Comparison of ENCODE assay signal across 15 cellular contexts in the genomic region with DNA sequence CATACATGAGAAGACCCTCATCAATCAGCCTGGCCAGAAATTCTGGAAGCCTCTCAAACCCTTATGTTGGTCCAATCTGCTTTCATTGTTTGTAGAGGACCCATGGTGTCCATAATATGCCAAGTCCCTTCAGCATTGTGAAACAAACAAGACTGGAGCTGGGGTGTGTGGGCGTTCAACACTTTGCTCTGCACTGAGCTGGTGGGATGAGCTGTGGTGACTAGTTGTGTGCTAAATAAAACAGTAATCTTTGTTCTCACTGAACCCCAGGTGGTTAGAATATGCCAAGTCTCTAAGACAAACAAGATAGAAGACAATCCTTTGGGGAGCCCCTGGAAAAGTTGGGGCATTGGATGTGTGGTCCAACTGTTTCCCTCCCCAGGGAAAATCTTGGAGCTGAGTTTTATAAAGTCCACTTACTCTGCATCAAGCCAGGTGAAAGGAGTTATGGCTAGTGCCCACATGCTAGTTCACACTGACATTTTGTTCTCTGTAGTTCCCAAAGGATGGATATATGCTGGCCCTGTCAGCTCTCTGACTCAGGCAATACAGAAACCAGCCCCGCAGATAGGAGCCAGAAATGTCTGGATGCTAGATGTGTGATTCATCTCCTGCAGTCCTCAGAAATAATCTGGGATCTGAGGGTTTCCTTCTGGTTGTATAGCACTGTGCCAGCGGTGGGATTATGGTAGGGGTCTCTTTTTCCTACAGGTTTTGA.
A peak's percentile ranks its signal among the peaks of the same experiment; 100 is the strongest.
DNase-seq lines count a peak whose midpoint lies in the region; ATAC-seq and TF ChIP-seq lines count a peak whose summit lies in the region.
"Had no signal": no experiment of that assay in that cellular context is flagged by ENCODE, and none has a peak within 500 bp of the region (broad histone marks: within the 10 kb centered on the region; RNA-seq: fewer than 3 reads in every experiment).

No MANE protein-coding gene starts in this region.

- H4K8ac ChIP-seq in neuronal stem cell (ENCODE audit: low read depth, low read length), result no peak overlapping the region

- DNase-seq in GM04504 (ENCODE audit: low read depth) (peak; percentile 44), RWPE2 (ENCODE audit: low spot score) (no peak), fibroblast of lung (ENCODE audit: low read depth in 2 of 2) (peak; percentile 67 to 87), osteoblast (ENCODE audit: insufficient read length, low spot score, missing footprints) (peak; percentile 80), BE2C (no peak), T-helper 17 cell (no peak), neuronal stem cell (ENCODE audit: low spot score) (no peak)
- DNase-seq: activated CD4-positive, alpha-beta memory T cell treated with anti-CD3 and anti-CD28 coated beads for 36 hours; activated T-cell treated with anti-CD3 and anti-CD28 coated beads, Interleukin-2, amount 50 U/mL, for 48 hours; C1 segment of cervical spinal cord; hippocampal formation; kidney glomerular epithelial cell; ovary; SW 1271 had no signal

- H3K18ac ChIP-seq in neuronal stem cell (ENCODE audit: low read length), result no peak overlapping the region

- no peak overlapping the region for H3K23ac ChIP-seq in neuronal stem cell (ENCODE audit: low read depth, low read length, poor library complexity)

- H2AK5ac ChIP-seq in neuronal stem cell (ENCODE audit: low read depth, low read length), result no peak overlapping the region

- no peak overlapping the region for H2BK15ac ChIP-seq in neuronal stem cell (ENCODE audit: low read length)

- H4K91ac ChIP-seq in neuronal stem cell (ENCODE audit: low read depth, low read length, poor library complexity), result no peak overlapping the region

- H3K27me3 Mint-ChIP-seq in T-helper 17 cell, result peaks cover 6% of the 10 kb centered on the region
- H3K27me3 Mint-ChIP-seq: activated CD4-positive, alpha-beta memory T cell treated with anti-CD3 and anti-CD28 coated beads for 36 hours had no signal

- H3K4me3 ChIP-seq in RWPE2 (ENCODE audit: severe bottlenecking) (no peak overlapping the region), fibroblast of lung (replicated peaks in 1 of 4; ENCODE audit: control extremely low read depth in 1 of 4, insufficient read depth in 1 of 4, low read depth in 3 of 4, low read length in 4 of 4) (no peak overlapping the region), osteoblast (ENCODE audit: insufficient read depth, low read length) (peak overlapping the region; percentile 14), BE2C (ENCODE audit: low read depth, low read length) (no peak overlapping the region), neuronal stem cell (ENCODE audit: low read length in 2 of 2) (no peak overlapping the region)
- H3K4me3 ChIP-seq: ovary had no signal

- no peak overlapping the region for H2BK5ac ChIP-seq in neuronal stem cell (ENCODE audit: low read length)

- H2BK120ac ChIP-seq in neuronal stem cell (ENCODE audit: low read depth, low read length), result no peak overlapping the region

- no peak overlapping the region for H3K27ac ChIP-seq in RWPE2 (ENCODE audit: poor library complexity, severe bottlenecking)
- no peak overlapping the region for H3K27ac ChIP-seq in fibroblast of lung (ENCODE audit: insufficient read depth, low read length)
- H3K27ac ChIP-seq in osteoblast (ENCODE audit: low read depth, low read length), result peak overlapping the region; percentile 65
- H3K27ac ChIP-seq in neuronal stem cell (replicated peaks; ENCODE audit: low read length), result no peak overlapping the region
- H3K27ac ChIP-seq: ovary had no signal

- no peaks in the 10 kb centered on the region for H4K20me1 ChIP-seq in fibroblast of lung (ENCODE audit: control insufficient read depth, extremely low read depth, insufficient read depth, low read length)
- H4K20me1 ChIP-seq in osteoblast (ENCODE audit: insufficient read depth, low read length), result no peaks in the 10 kb centered on the region

- H2AFZ ChIP-seq in fibroblast of lung (ENCODE audit: low read length), result peak overlapping the region; percentile 11
- peak overlapping the region; percentile 27 for H2AFZ ChIP-seq in osteoblast (ENCODE audit: low read length)
- H2AFZ ChIP-seq in neuronal stem cell (ENCODE audit: low read length), result no peak overlapping the region

- H3K4me2 ChIP-seq in fibroblast of lung (ENCODE audit: extremely low read depth, insufficient read depth, low read length) (peak overlapping the region; percentile 26), osteoblast (ENCODE audit: insufficient read depth, low read length) (peak overlapping the region; percentile 19), neuronal stem cell (ENCODE audit: insufficient read depth, low read length, poor library complexity, severe bottlenecking) (no peak overlapping the region)

- no peaks in the 10 kb centered on the region for H3K4me1 Mint-ChIP-seq in T-helper 17 cell

- H3K79me1 ChIP-seq in neuronal stem cell (ENCODE audit: low read depth, low read length), result no peaks in the 10 kb centered on the region

- H3K9me3 ChIP-seq in RWPE2 (ENCODE audit: severe bottlenecking) (no peaks in the 10 kb centered on the region), fibroblast of lung (ENCODE audit: control insufficient read depth, insufficient read depth, low read depth, low read length) (no peaks in the 10 kb centered on the region), osteoblast (ENCODE audit: low read depth, low read length) (no peaks in the 10 kb centered on the region), BE2C (no peaks in the 10 kb centered on the region), T-helper 17 cell (ENCODE audit: control insufficient read depth, low read length, poor library complexity, severe bottlenecking) (no peaks in the 10 kb centered on the region), neuronal stem cell (replicated peaks in 1 of 2; ENCODE audit: control insufficient read depth in 2 of 2, insufficient read depth in 1 of 2, low read depth in 1 of 2, low read length in 2 of 2) (no peaks in the 10 kb centered on the region)
- H3K9me3 ChIP-seq: ovary had no signal

- no peak overlapping the region for H3K9ac ChIP-seq in fibroblast of lung (ENCODE audit: insufficient read depth, low read length)
- H3K9ac ChIP-seq in neuronal stem cell (ENCODE audit: low read depth, low read length, poor library complexity), result no peak overlapping the region

- H3K4me1 ChIP-seq in RWPE2 (ENCODE audit: insufficient read depth, poor library complexity, severe bottlenecking) (peaks cover 8% of the 10 kb centered on the region), fibroblast of lung (ENCODE audit: control insufficient read depth, extremely low read depth, insufficient read depth, low read length) (peaks cover 3% of the 10 kb centered on the region), osteoblast (ENCODE audit: insufficient read depth, low read length) (peaks cover 22% of the 10 kb centered on the region), BE2C (no peaks in the 10 kb centered on the region), neuronal stem cell (ENCODE audit: control insufficient read depth in 2 of 2, insufficient read depth in 1 of 2, low read depth in 1 of 2, low read length in 2 of 2) (no peaks in the 10 kb centered on the region)

- ATAC-seq in RWPE2 (ENCODE audit: low read depth) (peak; percentile 52; the same call in 1 of the 3 replicates), T-helper 17 cell (no peak), GM21528 (IDR thresholded peaks at IDR 0.05; ENCODE audit: low FRiP score, unreplicated experiment) (no peak)

- no peak overlapping the region for H3K27ac Mint-ChIP-seq in T-helper 17 cell
- H3K27ac Mint-ChIP-seq: activated CD4-positive, alpha-beta memory T cell treated with anti-CD3 and anti-CD28 coated beads for 36 hours had no signal

- no peak overlapping the region for H2BK12ac ChIP-seq in neuronal stem cell (ENCODE audit: low read length)

- TF ChIP-seq CTCF in RWPE2 (IDR thresholded peaks at IDR 0.05; ENCODE audit: poor library complexity, severe bottlenecking) (no peak), fibroblast of lung (conservative IDR thresholded peaks at IDR 0.05 in 1 of 2, IDR thresholded peaks at IDR 0.05 in 1 of 2; ENCODE audit: low read depth in 1 of 2, low read length in 2 of 2) (no peak), osteoblast (IDR thresholded peaks at IDR 0.05; ENCODE audit: extremely low read depth, low read depth, low read length) (no peak), BE2C (IDR thresholded peaks at IDR 0.05; ENCODE audit: low read depth, low read length) (no peak)

- H3K27me3 ChIP-seq in RWPE2 (ENCODE audit: insufficient read depth, poor library complexity, severe bottlenecking), result no peaks in the 10 kb centered on the region
- no peaks in the 10 kb centered on the region for H3K27me3 ChIP-seq in fibroblast of lung (ENCODE audit: control insufficient read depth, insufficient read depth, low read length)
- no peaks in the 10 kb centered on the region for H3K27me3 ChIP-seq in osteoblast (ENCODE audit: insufficient read depth, low read length)
- no peaks in the 10 kb centered on the region for H3K27me3 ChIP-seq in BE2C
- H3K27me3 ChIP-seq in neuronal stem cell (ENCODE audit: control insufficient read depth in 3 of 3, insufficient read depth in 3 of 3, low read depth in 1 of 3, low read length in 3 of 3), result no peaks in the 10 kb centered on the region
- H3K27me3 ChIP-seq: ovary had no signal

- no peak overlapping the region for H3K4ac ChIP-seq in neuronal stem cell (ENCODE audit: low read length)

- no peak overlapping the region for H3K4me3 Mint-ChIP-seq in T-helper 17 cell
- H3K4me3 Mint-ChIP-seq: activated CD4-positive, alpha-beta memory T cell treated with anti-CD3 and anti-CD28 coated beads for 36 hours had no signal

- H3K36me3 ChIP-seq in RWPE2 (ENCODE audit: low read depth), result no peaks in the 10 kb centered on the region
- H3K36me3 ChIP-seq in fibroblast of lung (ENCODE audit: control insufficient read depth, insufficient read depth, low read length), result no peaks in the 10 kb centered on the region
- H3K36me3 ChIP-seq in osteoblast (ENCODE audit: insufficient read depth, low read length), result no peaks in the 10 kb centered on the region
- no peaks in the 10 kb centered on the region for H3K36me3 ChIP-seq in BE2C
- no peaks in the 10 kb centered on the region for H3K36me3 ChIP-seq in neuronal stem cell (replicated peaks in 1 of 2; ENCODE audit: control insufficient read depth in 2 of 2, insufficient read depth in 2 of 2, low read length in 2 of 2)
- H3K36me3 ChIP-seq: ovary had no signal

- H3K79me2 ChIP-seq in fibroblast of lung (ENCODE audit: control insufficient read depth, insufficient read depth, low read length) (no peaks in the 10 kb centered on the region), osteoblast (ENCODE audit: insufficient read depth, low read length) (no peaks in the 10 kb centered on the region)

- no peak overlapping the region for H3K14ac ChIP-seq in neuronal stem cell (ENCODE audit: low read length)

- WGBS in neuronal stem cell (ENCODE audit: extremely low coverage in 2 of 2, insufficient read length in 2 of 2, insufficient replicate concordance in 1 of 2), 2 donors, result no CpG with 5 or more reads among the region's 3 CpGs

- no peaks in the 10 kb centered on the region for H3K36me3 Mint-ChIP-seq in T-helper 17 cell (ENCODE audit: low read depth)
- H3K36me3 Mint-ChIP-seq: activated CD4-positive, alpha-beta memory T cell treated with anti-CD3 and anti-CD28 coated beads for 36 hours had no signal

Comparison
In these comparisons a context has a peak if more than half of its experiments do, and no peak if none do; other contexts are left out.
1. DNase-seq: peak in GM04504 (single experiment), fibroblast of lung (2 of 2) and osteoblast (single experiment); none in RWPE2 (single experiment), BE2C (single experiment), T-helper 17 cell (0 of 3) and neuronal stem cell (single experiment).